11 cellular contexts compared by ENCODE assay signal in the genomic region with DNA sequence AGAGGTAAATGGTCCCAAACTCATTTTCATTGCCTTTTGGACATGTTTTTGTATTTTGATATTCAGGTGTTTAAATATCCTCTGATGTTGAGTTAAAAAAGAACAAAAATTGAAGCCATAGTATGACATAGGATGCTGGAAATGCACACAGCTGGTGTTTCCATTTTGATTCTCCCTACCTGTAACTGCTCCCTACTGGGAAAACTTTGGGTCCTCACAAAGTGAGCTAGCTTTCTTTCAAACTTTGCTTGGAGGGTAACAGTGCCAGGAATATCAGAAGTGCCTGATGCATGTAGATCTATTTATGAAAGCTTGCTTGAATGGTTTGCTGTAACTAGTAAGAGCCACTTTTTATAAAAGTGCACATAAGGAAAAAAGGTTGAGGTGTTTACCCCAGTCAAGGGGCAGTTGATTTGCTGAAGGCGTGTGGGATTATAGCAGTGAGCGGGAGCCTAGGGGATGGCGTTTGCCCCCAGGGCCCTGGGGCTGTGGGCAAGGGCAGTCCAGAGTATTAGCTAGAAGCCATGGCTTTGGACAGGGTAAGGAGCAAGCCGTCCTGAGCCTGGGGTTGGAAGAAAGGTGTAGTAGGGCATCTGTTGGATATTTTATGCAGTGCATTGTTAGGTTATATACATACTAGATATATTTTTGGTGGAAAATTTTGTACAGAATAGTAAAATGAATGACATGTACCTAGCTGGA. TPM values are rescaled to one million over a fixed set of nuclear protein-coding genes. Genes with fewer than 3 reads are reported as not detected.
A peak's percentile ranks its signal among the peaks of the same experiment; 100 is the strongest.
DNase-seq lines count a peak whose midpoint lies in the region; ATAC-seq and TF ChIP-seq lines count a peak whose summit lies in the region.
"Had no signal": no experiment of that assay in that cellular context is flagged by ENCODE, and none has a peak within 500 bp of the region (broad histone marks: within the 10 kb centered on the region; RNA-seq: fewer than 3 reads in every experiment).

No MANE protein-coding gene starts in this region.

- H3K36me3 Mint-ChIP-seq in central memory CD8-positive, alpha-beta T cell (ENCODE audit: insufficient read depth), result peaks cover 78% of the 10 kb centered on the region
- peaks cover 42% of the 10 kb centered on the region for H3K36me3 Mint-ChIP-seq in osteocyte (ENCODE audit: unreplicated experiment)

- peaks cover 90% of the 10 kb centered on the region for H4K20me1 ChIP-seq in SK-N-SH (ENCODE audit: insufficient read depth)

- DNase-seq in SK-N-SH (no peak), NB4 (ENCODE audit: low read depth) (no peak), osteocyte (ENCODE audit: extremely low spot score, unreplicated experiment) (no peak), DMS 273 (lab: John Stamatoyannopoulos, UW; ENCODE audit: unreplicated experiment) (no peak)
- no peak for DNase-seq in central memory CD8-positive, alpha-beta T cell (ENCODE audit: low spot score in 2 of 2)
- no peak for DNase-seq in effector CD8-positive, alpha-beta T cell (lab: John Stamatoyannopoulos, UW)
- DNase-seq: effector CD4-positive, alpha-beta T cell had no signal

- H3K36me3 ChIP-seq in SK-N-SH (replicated peaks in 1 of 2; ENCODE audit: control insufficient read depth in 1 of 2, insufficient read depth in 2 of 2, low read length in 1 of 2), result peaks cover 60 to 70% of the 10 kb centered on the region in 2 experiments

- H3K4me2 ChIP-seq in SK-N-SH, result peak overlapping the region; percentile 97

- no peak overlapping the region for H3K27ac ChIP-seq in SK-N-SH (ENCODE audit: low read depth in 2 of 2, low read length in 1 of 2)
- H3K27ac ChIP-seq: 22Rv1 had no signal

- no peak for TF ChIP-seq POLR2A in NB4 (IDR thresholded peaks at IDR 0.05; ENCODE audit: extremely low read depth, insufficient read length)

- H3K4me1 ChIP-seq in SK-N-SH (ENCODE audit: control insufficient read depth in 1 of 2, insufficient read depth in 2 of 2, low read depth in 1 of 2, low read length in 1 of 2), result peaks cover 49 to 54% of the 10 kb centered on the region in 2 experiments

- WGBS in SK-N-SH (ENCODE audit: low lambda C conversion rate), result 94% methylated on average over 4 of the region's 4 CpGs

- no peaks in the 10 kb centered on the region for H3K27me3 Mint-ChIP-seq in central memory CD8-positive, alpha-beta T cell
- no peaks in the 10 kb centered on the region for H3K27me3 Mint-ChIP-seq in osteocyte (ENCODE audit: unreplicated experiment)

- peak overlapping the region; percentile 99 for H3K4me3 Mint-ChIP-seq in central memory CD8-positive, alpha-beta T cell
- H3K4me3 Mint-ChIP-seq in osteocyte (ENCODE audit: unreplicated experiment), result no peak overlapping the region

- H3F3A ChIP-seq in SK-N-SH (replicated peaks; ENCODE audit: insufficient read depth), result peaks cover 72% of the 10 kb centered on the region

- H3K79me2 ChIP-seq in SK-N-SH (ENCODE audit: insufficient read depth), result peaks cover 68% of the 10 kb centered on the region

- H3K9me3 Mint-ChIP-seq in central memory CD8-positive, alpha-beta T cell, result no peaks in the 10 kb centered on the region
- H3K9me3 Mint-ChIP-seq in osteocyte (ENCODE audit: unreplicated experiment), result no peaks in the 10 kb centered on the region

- no peak overlapping the region for H3K27ac Mint-ChIP-seq in central memory CD8-positive, alpha-beta T cell (ENCODE audit: low read depth)
- H3K27ac Mint-ChIP-seq in osteocyte (ENCODE audit: unreplicated experiment), result peak overlapping the region; percentile 10

- no peak for TF ChIP-seq RAD21 in SK-N-SH (IDR thresholded peaks at IDR 0.05; ENCODE audit: low read length)

- TF ChIP-seq CTCF in SK-N-SH (IDR thresholded peaks at IDR 0.05) (no peak), NB4 (IDR thresholded peaks at IDR 0.05; ENCODE audit: low read depth, low read length) (no peak), osteocyte (IDR thresholded peaks at IDR 0.05) (no peak)

- CTCF ChIA-PET in SK-N-SH (lab: Yijun Ruan, JAX), result interaction anchor here (0.9 to 2.0 kb wide), 5 partner anchors 13 to 36 kb away, joined by 3 to 6 read pairs (median 3); no protein-coding TSS in a partner anchor

- no peaks in the 10 kb centered on the region for H3K27me3 ChIP-seq in SK-N-SH (ENCODE audit: insufficient read depth)

- ATAC-seq in SK-N-SH treated with all-trans-retinoic acid at 6 μM for 48 hours (no peak), GM21447 (IDR thresholded peaks at IDR 0.05; ENCODE audit: unreplicated experiment) (no peak)
- no peak for ATAC-seq in central memory CD8-positive, alpha-beta T cell (replicated peaks; ENCODE audit: extremely low read depth, poor library complexity, severe bottlenecking)

- TF ChIP-seq EP300 in SK-N-SH (IDR thresholded peaks at IDR 0.05; ENCODE audit: borderline replicate concordance in 1 of 2, low read depth in 1 of 2, low read length in 1 of 2), result no peak

- no peak overlapping the region for H3K9ac ChIP-seq in SK-N-SH

- H3K9me3 ChIP-seq in SK-N-SH, result no peaks in the 10 kb centered on the region

- no peak overlapping the region for H3K4me3 ChIP-seq in SK-N-SH (ENCODE audit: low read depth in 2 of 2, low read length in 1 of 2)
- peak overlapping the region; percentile 32 for H3K4me3 ChIP-seq in NB4 (ENCODE audit: low read depth, low read length)

- H3K4me1 Mint-ChIP-seq in central memory CD8-positive, alpha-beta T cell, result peaks cover 73% of the 10 kb centered on the region
- H3K4me1 Mint-ChIP-seq in osteocyte (ENCODE audit: unreplicated experiment), result peaks cover 70% of the 10 kb centered on the region

- POLR2A ChIA-PET in SK-N-SH (lab: Yijun Ruan, JAX), result interaction anchor here (1.0 kb wide), 1 partner anchor 11 kb away, joined by 5 read pairs; no protein-coding TSS in a partner anchor

- no peak overlapping the region for H2AFZ ChIP-seq in SK-N-SH (ENCODE audit: low read depth)

- H3K9me2 ChIP-seq in SK-N-SH, result no peaks in the 10 kb centered on the region

TF ChIP-seq in SK-N-SH, 30 proteins besides CTCF, POLR2A, EP300 and RAD21:
- TF ChIP-seq CHD2 (IDR thresholded peaks at IDR 0.05; ENCODE audit: low read length, partially characterized antibody) (no peak), TCF12 (IDR thresholded peaks at IDR 0.05) (no peak), TEAD4 (IDR thresholded peaks at IDR 0.05; ENCODE audit: borderline replicate concordance, insufficient read depth) (no peak), NRF1 (IDR thresholded peaks at IDR 0.05; ENCODE audit: low read depth, low read length) (no peak)

TF ChIP-seq in SK-N-SH treated with all-trans-retinoic acid at 6 μM for 48 hours, 23 proteins besides CTCF, POLR2A, EP300 and RAD21 (continues in another document):
- TF ChIP-seq, protein P1, sequence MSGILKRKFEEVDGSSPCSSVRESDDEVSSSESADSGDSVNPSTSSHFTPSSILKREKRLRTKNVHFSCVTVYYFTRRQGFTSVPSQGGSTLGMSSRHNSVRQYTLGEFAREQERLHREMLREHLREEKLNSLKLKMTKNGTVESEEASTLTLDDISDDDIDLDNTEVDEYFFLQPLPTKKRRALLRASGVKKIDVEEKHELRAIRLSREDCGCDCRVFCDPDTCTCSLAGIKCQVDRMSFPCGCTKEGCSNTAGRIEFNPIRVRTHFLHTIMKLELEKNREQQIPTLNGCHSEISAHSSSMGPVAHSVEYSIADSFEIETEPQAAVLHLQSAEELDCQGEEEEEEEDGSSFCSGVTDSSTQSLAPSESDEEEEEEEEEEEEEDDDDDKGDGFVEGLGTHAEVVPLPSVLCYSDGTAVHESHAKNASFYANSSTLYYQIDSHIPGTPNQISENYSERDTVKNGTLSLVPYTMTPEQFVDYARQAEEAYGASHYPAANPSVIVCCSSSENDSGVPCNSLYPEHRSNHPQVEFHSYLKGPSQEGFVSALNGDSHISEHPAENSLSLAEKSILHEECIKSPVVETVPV (CRISPR knock-in tag; IDR thresholded peaks at IDR 0.05), result no peak
- TF ChIP-seq ZC3H10 (CRISPR knock-in tag; IDR thresholded peaks at IDR 0.05), result no peak
- TF ChIP-seq, protein P2, sequence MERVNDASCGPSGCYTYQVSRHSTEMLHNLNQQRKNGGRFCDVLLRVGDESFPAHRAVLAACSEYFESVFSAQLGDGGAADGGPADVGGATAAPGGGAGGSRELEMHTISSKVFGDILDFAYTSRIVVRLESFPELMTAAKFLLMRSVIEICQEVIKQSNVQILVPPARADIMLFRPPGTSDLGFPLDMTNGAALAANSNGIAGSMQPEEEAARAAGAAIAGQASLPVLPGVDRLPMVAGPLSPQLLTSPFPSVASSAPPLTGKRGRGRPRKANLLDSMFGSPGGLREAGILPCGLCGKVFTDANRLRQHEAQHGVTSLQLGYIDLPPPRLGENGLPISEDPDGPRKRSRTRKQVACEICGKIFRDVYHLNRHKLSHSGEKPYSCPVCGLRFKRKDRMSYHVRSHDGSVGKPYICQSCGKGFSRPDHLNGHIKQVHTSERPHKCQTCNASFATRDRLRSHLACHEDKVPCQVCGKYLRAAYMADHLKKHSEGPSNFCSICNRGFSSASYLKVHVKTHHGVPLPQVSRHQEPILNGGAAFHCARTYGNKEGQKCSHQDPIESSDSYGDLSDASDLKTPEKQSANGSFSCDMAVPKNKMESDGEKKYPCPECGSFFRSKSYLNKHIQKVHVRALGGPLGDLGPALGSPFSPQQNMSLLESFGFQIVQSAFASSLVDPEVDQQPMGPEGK (CRISPR knock-in tag; IDR thresholded peaks at IDR 0.05; ENCODE audit: borderline replicate concordance), result no peak
- no peak for TF ChIP-seq TCF4 (CRISPR knock-in tag; IDR thresholded peaks at IDR 0.05; ENCODE audit: borderline replicate concordance)
- no peak for TF ChIP-seq ZFP3 (CRISPR knock-in tag; IDR thresholded peaks at IDR 0.05)
- no peak for TF ChIP-seq ZNF70 (CRISPR knock-in tag; IDR thresholded peaks at IDR 0.05)

RNA-seq across cellular contexts. Expression of a gene that starts 4.3 kb away (rescaled TPM):
- 3,441 and 3,815 TPM in 2 replicates for polyA plus RNA-seq in SK-N-SH (2012; rRNA removed)
- polyA plus RNA-seq in SK-N-SH (2012; cell fraction: cytosol; rRNA removed), result 2,410 and 3,106 TPM in 2 replicates
- 1,220 and 1,672 TPM in 2 replicates for polyA plus RNA-seq in SK-N-SH (2012; cell fraction: nucleus; rRNA removed)
- 1,011 TPM in 2 replicates for total RNA-seq in osteocyte

RNA-seq across cellular contexts. Expression of a gene that starts 13.8 kb away (rescaled TPM):
- 82.1 and 84.1 TPM in 2 replicates for polyA plus RNA-seq in SK-N-SH (2012; rRNA removed)
- 45.3 and 70.5 TPM in 2 replicates for polyA plus RNA-seq in SK-N-SH (2012; cell fraction: cytosol; rRNA removed)
- polyA plus RNA-seq in SK-N-SH (2012; cell fraction: nucleus; rRNA removed), result 54.9 and 66.9 TPM in 2 replicates
- 51.1 and 53.7 TPM in 2 replicates for total RNA-seq in osteocyte

RNA-seq across cellular contexts. Expression of a gene that starts 15.5 kb away (rescaled TPM):
- polyA plus RNA-seq in SK-N-SH (2012; rRNA removed), result 65.4 and 80.8 TPM in 2 replicates
- polyA plus RNA-seq in SK-N-SH (2012; cell fraction: cytosol; rRNA removed), result 36.0 and 53.3 TPM in 2 replicates
- 142 and 172 TPM in 2 replicates for polyA plus RNA-seq in SK-N-SH (2012; cell fraction: nucleus; rRNA removed)
- total RNA-seq in osteocyte, result 81.8 and 85.2 TPM in 2 replicates

RNA-seq across cellular contexts. Expression of a gene that starts 17.9 kb away (rescaled TPM):
- not detected in 2 replicates for polyA plus RNA-seq in SK-N-SH (2012; rRNA removed)
- not detected in 2 replicates for polyA plus RNA-seq in SK-N-SH (2012; cell fraction: cytosol; rRNA removed)
- not detected in 2 replicates for polyA plus RNA-seq in SK-N-SH (2012; cell fraction: nucleus; rRNA removed)
- total RNA-seq in osteocyte, result not detected in 2 replicates
- total RNA-seq: pulmonary artery endothelial cell had no signal

RNA-seq across cellular contexts. Expression of a gene that starts 32.0 kb away (rescaled TPM):
- polyA plus RNA-seq in SK-N-SH (2012; rRNA removed), result 2.7 and 2.8 TPM in 2 replicates
- polyA plus RNA-seq in SK-N-SH (2012; cell fraction: cytosol; rRNA removed), result 0.66 and 1.2 TPM in 2 replicates
- polyA plus RNA-seq in SK-N-SH (2012; cell fraction: nucleus; rRNA removed), result 11.2 and 15.7 TPM in 2 replicates
- total RNA-seq in osteocyte, result 2.0 and 2.7 TPM in 2 replicates
